ENCODE assay signal across 8 cellular contexts in the genomic region with DNA sequence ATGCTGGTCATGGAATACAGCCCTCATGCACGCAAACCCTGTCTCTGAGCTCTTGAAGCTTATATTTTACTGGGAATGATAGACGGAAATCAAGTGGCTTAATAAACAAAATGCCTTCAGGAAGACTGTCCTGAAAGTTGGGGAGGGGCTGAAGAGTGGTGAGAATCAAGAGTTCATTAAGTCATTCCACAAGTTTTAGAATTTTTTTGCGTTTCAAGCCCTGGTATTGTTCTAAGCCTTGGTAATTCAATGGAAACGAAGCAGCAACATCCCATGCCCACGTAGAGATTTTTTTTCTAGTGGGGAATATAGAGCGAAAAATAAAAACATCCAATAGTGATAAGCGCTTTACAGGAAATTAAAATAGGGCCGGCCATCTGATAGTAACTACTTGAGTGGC. TPM values are rescaled to one million over a fixed set of nuclear protein-coding genes. Genes with fewer than 3 reads are reported as not detected.
DNase-seq lines count a peak whose midpoint lies in the region; ATAC-seq, FAIRE-seq and TF ChIP-seq lines count a peak whose summit lies in the region.

No MANE protein-coding gene starts in this region.

- CTCF ChIA-PET in CD8-positive, alpha-beta T cell (lab: Charles Lee), result interaction anchor here (1.2 to 3.5 kb wide), 4 partner anchors 38 to 156 kb away, joined by 3 to 18 read pairs (median 4); no protein-coding TSS in a partner anchor
- CTCF ChIA-PET in PC-9 (lab: Charles Lee) (interaction anchor here (0.6 kb wide), 1 partner anchor 27 kb away, joined by 3 read pairs; no protein-coding TSS in a partner anchor), HEK293T (lab: Yijun Ruan, JAX) (no interaction called here)

- no peak for DNase-seq in CD8-positive, alpha-beta T cell
- DNase-seq in PC-9, result no peak
- no peak for DNase-seq in epithelial cell of prostate (ENCODE audit: low read depth, low spot score)
- DNase-seq in pancreas, result no peak
- DNase-seq in NCI-H1694 (lab: John Stamatoyannopoulos, UW), result no peak
- DNase-seq in HEK293T (ENCODE audit: extremely low spot score), result no peak
- DNase-seq in DMS153 (lab: John Stamatoyannopoulos, UW), result no peak

- H3K36me3 Mint-ChIP-seq in CD8-positive, alpha-beta T cell, result peaks cover 38% of the 10 kb centered on the region

- H3K4me1 Mint-ChIP-seq in CD8-positive, alpha-beta T cell (ENCODE audit: low read depth), result peaks cover 44% of the 10 kb centered on the region

- no peaks in the 10 kb centered on the region for H4K20me1 ChIP-seq in PC-9 (ENCODE audit: insufficient read depth)

- ATAC-seq in CD8-positive, alpha-beta T cell, result no peak
- no peak for ATAC-seq in pancreas
- no peak for ATAC-seq in GM21717 (IDR thresholded peaks at IDR 0.05; ENCODE audit: unreplicated experiment)

- H3K36me3 ChIP-seq in CD8-positive, alpha-beta T cell (ENCODE audit: insufficient read depth, low read length), result peaks cover 12% of the 10 kb centered on the region
- H3K36me3 ChIP-seq in PC-9 (ENCODE audit: low read depth) (no peaks in the 10 kb centered on the region), pancreas (no peaks in the 10 kb centered on the region)

- no peaks in the 10 kb centered on the region for H3K27me3 ChIP-seq in CD8-positive, alpha-beta T cell (ENCODE audit: insufficient read depth, low read length)
- H3K27me3 ChIP-seq in PC-9 (ENCODE audit: insufficient read depth, low read depth), result no peaks in the 10 kb centered on the region
- H3K27me3 ChIP-seq in pancreas, result no peaks in the 10 kb centered on the region

- WGBS in pancreas, 2 donors, result 12 to 13% methylated on average over 8 of the region's 8 CpGs

- H2AFZ ChIP-seq in PC-9, result peak overlapping the region; percentile 99

- peaks cover 50% of the 10 kb centered on the region for H3K79me2 ChIP-seq in PC-9 (ENCODE audit: low read depth)

- no peaks in the 10 kb centered on the region for H3K9me3 ChIP-seq in CD8-positive, alpha-beta T cell (ENCODE audit: low read length)
- no peaks in the 10 kb centered on the region for H3K9me3 ChIP-seq in PC-9 (ENCODE audit: insufficient read depth, low read depth)
- no peaks in the 10 kb centered on the region for H3K9me3 ChIP-seq in pancreas

- peak overlapping the region; percentile 98 for H3K4me3 Mint-ChIP-seq in CD8-positive, alpha-beta T cell

- H3K4me3 ChIP-seq in CD8-positive, alpha-beta T cell (ENCODE audit: low read depth, low read length), result peak overlapping the region; percentile 72
- peak overlapping the region; percentile 99 for H3K4me3 ChIP-seq in PC-9
- peak overlapping the region; percentile 45 to 75 (median 60) for H3K4me3 ChIP-seq in pancreas

- intact Hi-C loops in CD8-positive, alpha-beta T cell (cut with DNase I, micrococcal nuclease), result loop anchor here (1.0 to 5.0 kb wide), 14 partner anchors 27 to 1237 kb away; partner anchors contain the start of genes CTDNEP1 (in 1 of the 2), ELP5 (in 1 of the 2), KRABD2 (in 1 of the 2) and RANGRF (in 1 of the 2)
- intact Hi-C loops in PC-9 (cut with micrococcal nuclease; ENCODE audit: unreplicated experiment) (loop anchor here (2.0 kb wide), 2 partner anchors 45 to 135 kb away; partner anchors contain the start of gene SLC25A35), pancreas (cut with DNase I) (loop anchor here in 1 of 3 donors (10.0 kb wide), 1 partner anchor 55 kb away; no protein-coding TSS in a partner anchor)

- H3K4me2 ChIP-seq in PC-9, result peak overlapping the region; percentile 80

- POLR2A ChIA-PET in CD8-positive, alpha-beta T cell (lab: Charles Lee), result interaction anchor here (0.8 to 8.3 kb wide), 9 partner anchors 24 to 130 kb away, joined by 3 to 248 read pairs (median 19); partner anchors contain the start of genes ALOXE3, BORCS6 and SLC25A35
- POLR2A ChIA-PET in PC-9 (lab: Charles Lee; ENCODE audit: unreplicated experiment) (interaction anchor here (0.6 kb wide), 1 partner anchor 31 kb away, joined by 3 read pairs; no protein-coding TSS in a partner anchor), HEK293T (lab: Yijun Ruan, JAX) (interaction anchor here (0.7 to 6.8 kb wide), 15 partner anchors 11 to 392 kb away, joined by 3 to 126 read pairs (median 4); partner anchors contain the start of genes AURKB, KRABD2, NAA38 and RANGRF)

- peak overlapping the region; percentile 98 for H3K27ac ChIP-seq in CD8-positive, alpha-beta T cell (ENCODE audit: low read depth, low read length)
- peak overlapping the region; percentile 93 for H3K27ac ChIP-seq in PC-9
- H3K27ac ChIP-seq in epithelial cell of prostate, result peak overlapping the region; percentile 94
- H3K27ac ChIP-seq in pancreas, result peak overlapping the region in 3 of 4 donors; percentile 93 to 99 (median 98)

- peaks cover 28% of the 10 kb centered on the region for H3K4me1 ChIP-seq in CD8-positive, alpha-beta T cell (ENCODE audit: insufficient read depth, low read length)
- peaks cover 8% of the 10 kb centered on the region; the same call in 1 of the 2 replicates for H3K4me1 ChIP-seq in PC-9 (replicated peaks; ENCODE audit: insufficient read depth)
- H3K4me1 ChIP-seq in pancreas, result no peaks in the 10 kb centered on the region

- no peaks in the 10 kb centered on the region for H3K9me3 Mint-ChIP-seq in CD8-positive, alpha-beta T cell

- TF ChIP-seq CTCF in CD8-positive, alpha-beta T cell (IDR thresholded peaks at IDR 0.05), result no peak
- TF ChIP-seq CTCF in PC-9 (conservative IDR thresholded peaks at IDR 0.05) (no peak), pancreas (IDR thresholded peaks at IDR 0.05) (no peak)

- H3K27me3 Mint-ChIP-seq in CD8-positive, alpha-beta T cell (ENCODE audit: low read depth), result no peaks in the 10 kb centered on the region

- H3F3A ChIP-seq in PC-9 (ENCODE audit: insufficient read depth, low read depth), result peaks cover 19% of the 10 kb centered on the region

- peak overlapping the region; percentile 100 for H3K27ac Mint-ChIP-seq in CD8-positive, alpha-beta T cell

- no peaks in the 10 kb centered on the region for H3K9me2 ChIP-seq in PC-9 (ENCODE audit: insufficient read depth)

- no peak for FAIRE-seq in pancreas (lab: Jason Lieb, UNC)

- TSS peak; percentile 70 for BruUV-seq in PC-9 (replicated peaks; lab: Mats Ljungman, UMichigan)

TF ChIP-seq in HEK293T, 16 proteins besides CTCF, POLR2A, EP300 and RAD21:
- no peak for TF ChIP-seq NFRKB (IDR thresholded peaks at IDR 0.05)
- no peak for TF ChIP-seq L3MBTL2 (conservative IDR thresholded peaks at IDR 0.05)
- no peak for TF ChIP-seq ZNF384 (IDR thresholded peaks at IDR 0.05)
- TF ChIP-seq CTBP1 (IDR thresholded peaks at IDR 0.05; ENCODE audit: borderline replicate concordance), result no peak
- TF ChIP-seq LEF1 (IDR thresholded peaks at IDR 0.05; ENCODE audit: borderline replicate concordance), result no peak
- no peak for TF ChIP-seq ELF4 (IDR thresholded peaks at IDR 0.05)
- no peak for TF ChIP-seq BHLHE40 (IDR thresholded peaks at IDR 0.05; ENCODE audit: borderline replicate concordance)
- TF ChIP-seq ARNT (IDR thresholded peaks at IDR 0.05), result no peak
- TF ChIP-seq SP1 (IDR thresholded peaks at IDR 0.05), result no peak
- no peak for TF ChIP-seq FOXK2 (IDR thresholded peaks at IDR 0.05)
- no peak for TF ChIP-seq SUZ12 (IDR thresholded peaks at IDR 0.05)
- no peak for TF ChIP-seq TARDBP (IDR thresholded peaks at IDR 0.05)
- no peak for TF ChIP-seq FOXA1 (IDR thresholded peaks at IDR 0.05)

RNA-seq across cellular contexts. Expression of gene PFAS, which starts 0.5 kb away (rescaled TPM):
- 10 to 100 TPM; 23.8 to 25.0 TPM for total RNA-seq in CD8-positive, alpha-beta T cell
- total RNA-seq in PC-9 (2021) (54.5 and 68.2 TPM in 2 replicates), pancreas (10 to 100 TPM; 11.5 to 21.4 (median 18.7) TPM)
- polyA plus RNA-seq in pancreas, result 10 to 100 TPM; 11.7 to 21.1 TPM

RNA-seq across cellular contexts. Expression of gene CTC1, which starts 1.8 kb away (rescaled TPM):
- total RNA-seq in CD8-positive, alpha-beta T cell, result 100 to 1,000 TPM; 223 to 226 TPM
- total RNA-seq in PC-9 (2021) (28.1 and 41.2 TPM in 2 replicates), pancreas (10 to 100 TPM; 15.4 to 40.8 (median 17.3) TPM)
- 10 to 100 TPM; 22.6 to 42.6 TPM for polyA plus RNA-seq in pancreas

RNA-seq across cellular contexts. Expression of gene RANGRF, which starts 38.8 kb away (rescaled TPM):
- total RNA-seq in CD8-positive, alpha-beta T cell, result 10 to 100 TPM; 18.9 to 20.2 TPM
- total RNA-seq in PC-9 (2021) (35.0 and 45.5 TPM in 2 replicates), pancreas (10 to 100 TPM in 1 of 6 donors, 1 to 10 TPM in 5; 2.8 to 14.5 (median 6.6) TPM)
- 10 to 100 TPM; 14.0 to 27.4 TPM for polyA plus RNA-seq in pancreas

RNA-seq across cellular contexts. Expression of gene AURKB, which starts 39.2 kb away (rescaled TPM):
- 1 to 10 TPM in 1 of 2 experiments, under 1 TPM in 1; 0.62 to 1.1 TPM for total RNA-seq in CD8-positive, alpha-beta T cell
- total RNA-seq in PC-9 (2021) (159 and 167 TPM in 2 replicates), pancreas (1 to 10 TPM in 1 of 6 donors, under 1 TPM in 2, not detected in 3; 0.47 to 2.0 (median 0.95) TPM)
- polyA plus RNA-seq in pancreas, result under 1 TPM; 0.40 to 0.72 TPM

RNA-seq across cellular contexts. Expression of gene SLC25A35, which starts 45.6 kb away (rescaled TPM):
- total RNA-seq in CD8-positive, alpha-beta T cell, result 1 to 10 TPM; 4.2 to 4.4 TPM
- 7.3 and 7.6 TPM in 2 replicates for total RNA-seq in PC-9 (2021)
- total RNA-seq in pancreas, result 10 to 100 TPM in 1 of 6 donors, 1 to 10 TPM in 5; 1.1 to 12.2 (median 2.7) TPM
- polyA plus RNA-seq in pancreas, result 1 to 10 TPM; 7.3 to 9.5 TPM
